19 cellular contexts compared by ENCODE assay signal in the genomic region with DNA sequence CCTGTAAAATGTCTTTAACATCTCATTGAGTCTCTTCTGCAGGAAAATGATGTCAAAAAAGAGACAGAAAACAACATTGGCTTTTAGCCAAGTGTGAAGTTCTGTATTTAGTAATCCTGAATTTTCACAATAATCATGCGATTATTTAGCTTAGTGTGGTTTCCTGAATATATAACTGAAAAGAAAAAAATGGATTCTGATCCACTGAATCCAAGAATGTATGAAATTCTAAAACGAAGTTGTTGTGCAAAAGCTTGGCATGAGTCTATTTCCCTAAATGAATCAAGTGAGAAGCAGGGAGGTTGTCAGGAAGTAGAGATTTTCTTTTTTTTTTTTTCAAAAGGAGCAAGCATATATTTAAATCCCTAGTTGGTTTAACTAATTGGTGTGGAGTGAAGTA.
A peak's percentile ranks its signal among the peaks of the same experiment; 100 is the strongest.
DNase-seq lines count a peak whose midpoint lies in the region; ATAC-seq and TF ChIP-seq lines count a peak whose summit lies in the region.
"Had no signal": no experiment of that assay in that cellular context is flagged by ENCODE, and none has a peak within 500 bp of the region (broad histone marks: within the 10 kb centered on the region; RNA-seq: fewer than 3 reads in every experiment).

No MANE protein-coding gene starts in this region.

- ATAC-seq in lower lobe of right lung: no peak

- TF ChIP-seq EP300 in tibial nerve (IDR thresholded peaks at IDR 0.05): no peak

- DNase-seq in COR-L47 (lab: John Stamatoyannopoulos, UW): peak; percentile 8
- DNase-seq in SK-N-MC (ENCODE audit: low read depth, low spot score): peak; percentile 75
- DNase-seq in fibroblast of peridontal ligament (ENCODE audit: extremely low read depth): peak; percentile 52
- DNase-seq in stimulated activated CD4-positive, alpha-beta T cell treated with anti-CD3 and anti-CD28 coated beads, Interleukin-4, amount 100 ng/mL, for 4 hours: no peak
- DNase-seq in lower lobe of right lung: no peak
- DNase-seq in tibial nerve (ENCODE audit: low spot score in 2 of 2): no peak
- no peak for DNase-seq in epidermal melanocyte (ENCODE audit: insufficient read length, low spot score)
- DNase-seq: ACHN; C1 segment of cervical spinal cord; CD8-positive, alpha-beta memory T cell; GOT3; NCI-H1694; NCI-H2227 treated with DMSO at 0.1 percent for 48 hours; NCI-H524; NK-92 treated with Interleukin-12 subunit alpha and Interleukin-12 subunit beta, amount 100 ng/mL, for 24 hours; Peyer's patch; SW 1271 had no signal

- TF ChIP-seq POLR2A in tibial nerve (IDR thresholded peaks at IDR 0.05): no peak

- TF ChIP-seq CTCF in lower lobe of right lung (IDR thresholded peaks at IDR 0.05) (no peak), tibial nerve (IDR thresholded peaks at IDR 0.05) (no peak)

- peaks cover 50% of the 10 kb centered on the region for H3K4me1 ChIP-seq in HUES64 (ENCODE audit: insufficient read depth, low read length)
- no peaks in the 10 kb centered on the region for H3K4me1 ChIP-seq in lower lobe of right lung
- H3K4me1 ChIP-seq in tibial nerve: peaks cover 0 to 4% (median 0%) of the 10 kb centered on the region in 4 donors
- H3K4me1 ChIP-seq: SJSA1 had no signal

- H3K27me3 ChIP-seq in HUES64 (ENCODE audit: insufficient read depth, low read length) (no peaks in the 10 kb centered on the region), lower lobe of right lung (ENCODE audit: low read depth) (no peaks in the 10 kb centered on the region), tibial nerve (no peaks in the 10 kb centered on the region)
- H3K27me3 ChIP-seq: Peyer's patch, SJSA1 had no signal

- H3K9ac ChIP-seq in HUES64 (ENCODE audit: low read depth, low read length): no peak overlapping the region
- no peak overlapping the region for H3K9ac ChIP-seq in SK-N-MC (ENCODE audit: insufficient read length)

- H3K27ac ChIP-seq in HUES64 (ENCODE audit: low read depth, low read length) (peak overlapping the region; percentile 68; the same call in 1 of the 2 replicates), SK-N-MC (peak overlapping the region; percentile 53), lower lobe of right lung (no peak overlapping the region), tibial nerve (no peak overlapping the region)
- H3K27ac ChIP-seq: SJSA1 had no signal

- H3K9me3 ChIP-seq in HUES64 (ENCODE audit: insufficient read depth, low read depth, low read length) (peaks cover 3% of the 10 kb centered on the region; the same call in 1 of the 2 replicates), SK-N-MC (ENCODE audit: low read depth, low read length) (no peaks in the 10 kb centered on the region), lower lobe of right lung (no peaks in the 10 kb centered on the region), tibial nerve (no peaks in the 10 kb centered on the region)
- H3K9me3 ChIP-seq: Peyer's patch, SJSA1 had no signal

- H3K36me3 ChIP-seq in HUES64 (ENCODE audit: insufficient read depth, low read length) (no peaks in the 10 kb centered on the region), SK-N-MC (ENCODE audit: insufficient read depth, low read length) (no peaks in the 10 kb centered on the region), lower lobe of right lung (no peaks in the 10 kb centered on the region), tibial nerve (no peaks in the 10 kb centered on the region)
- H3K36me3 ChIP-seq: Peyer's patch, SJSA1 had no signal

- H3K4me3 ChIP-seq in HUES64 (ENCODE audit: low read length): no peak overlapping the region
- H3K4me3 ChIP-seq in SK-N-MC: 0 out of 2 replicates have a peak overlapping the region, but pooled peaks have one; percentile 17
- H3K4me3 ChIP-seq in lower lobe of right lung: no peak overlapping the region
- H3K4me3 ChIP-seq in tibial nerve: no peak overlapping the region
- H3K4me3 ChIP-seq: Peyer's patch, SJSA1 had no signal

- intact Hi-C loops in lower lobe of right lung (cut with DNase I): no loop called here

- WGBS in HUES64: 86% methylated on average over 2 of the region's 2 CpGs
- WGBS in tibial nerve, 2 donors: 17 to 35% methylated on average over 2 of the region's 2 CpGs

Comparison
In these comparisons a context has a peak if more than half of its experiments do, and no peak if none do; other contexts are left out.
1. DNase-seq: peak in COR-L47 (single experiment), SK-N-MC (single experiment) and fibroblast of peridontal ligament (single experiment); none in stimulated activated CD4-positive, alpha-beta T cell treated with anti-CD3 and anti-CD28 coated beads, Interleukin-4, amount 100 ng/mL, for 4 hours (0 of 2), lower lobe of right lung (single experiment), tibial nerve (0 of 2) and epidermal melanocyte (single experiment).
2. H3K27ac ChIP-seq: peak in HUES64 (single experiment) and SK-N-MC (single experiment); none in lower lobe of right lung (single experiment) and tibial nerve (0 of 4).